In the genomic region with DNA sequence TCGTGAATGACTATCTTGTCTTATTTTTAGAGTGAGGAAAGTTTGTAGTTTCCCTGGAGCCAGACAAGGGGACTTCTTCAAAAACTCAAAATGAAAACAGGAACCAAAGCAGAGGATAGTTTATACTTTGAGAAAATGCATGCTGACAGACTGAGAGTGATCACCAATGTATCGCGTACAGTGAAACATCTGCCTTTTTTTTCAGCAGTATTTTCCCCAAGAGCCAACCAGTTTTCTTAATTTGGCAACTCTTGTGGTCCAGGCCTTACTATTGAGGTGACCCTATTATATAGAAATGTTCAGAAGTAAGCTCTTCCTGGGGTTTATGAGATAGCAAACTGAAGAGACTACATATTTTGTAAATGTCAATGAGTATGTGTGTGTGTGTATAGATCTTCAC, we compare ENCODE assay signal across 11 cellular contexts.
DNase-seq lines count a peak whose midpoint lies in the region; ATAC-seq and TF ChIP-seq lines count a peak whose summit lies in the region.
"Had no signal": no experiment of that assay in that cellular context is flagged by ENCODE, and none has a peak within 500 bp of the region (broad histone marks: within the 10 kb centered on the region; RNA-seq: fewer than 3 reads in every experiment).

No MANE protein-coding gene starts in this region.

- H3K36me3 ChIP-seq in HCT116 (ENCODE audit: control insufficient read depth in 1 of 2, insufficient read depth in 2 of 2, low read length in 2 of 2) = no peaks in the 10 kb centered on the region
- H3K36me3 ChIP-seq in left lung = no peaks in the 10 kb centered on the region

- peak overlapping the region; percentile 47 for H2AFZ ChIP-seq in HCT116 (ENCODE audit: low read depth, low read length, poor library complexity, severe bottlenecking)

- no peak for TF ChIP-seq CTCF in HCT116 (IDR thresholded peaks at IDR 0.05 in 2 of 3, conservative IDR thresholded peaks at IDR 0.05 in 1 of 3; ENCODE audit: borderline replicate concordance in 1 of 3, insufficient read depth in 1 of 3, low read depth in 2 of 3, low read length in 2 of 3)
- no peak for TF ChIP-seq CTCF in Calu3 (IDR thresholded peaks at IDR 0.05; ENCODE audit: unreplicated experiment)
- TF ChIP-seq CTCF in left lung (IDR thresholded peaks at IDR 0.05) = no peak

- H3K27ac ChIP-seq in HCT116 (ENCODE audit: low read depth, low read length) (no peak overlapping the region), left lung (no peak overlapping the region)

- no peak overlapping the region for H3K9ac ChIP-seq in HCT116 (ENCODE audit: low read length)

- BruUV-seq in HCT116 (replicated peaks; lab: Mats Ljungman, UMichigan) = no TSS peak
- no TSS peak for BruUV-seq in Calu3 (replicated peaks; lab: Mats Ljungman, UMichigan)

- no peaks in the 10 kb centered on the region for H3K27me3 ChIP-seq in HCT116 (ENCODE audit: insufficient read depth, low read length)
- no peaks in the 10 kb centered on the region for H3K27me3 ChIP-seq in left lung

- peaks cover 0 to 2% of the 10 kb centered on the region in 2 donors for H3K36me3 Mint-ChIP-seq in stimulated activated naive B cell treated with anti-CD40 and anti-IgM and Interleukin-4, amounts not matched to agents 10 μg/mL and 1 μg/mL and 100 μg/mL, for 72 hours
- H3K36me3 Mint-ChIP-seq in Calu3 (ENCODE audit: insufficient read depth, unreplicated experiment) = no peaks in the 10 kb centered on the region

- POLR2A ChIA-PET in HCT116 (lab: Charles Lee) = no interaction called here

- RAD21 ChIA-PET in HCT116 (lab: Charles Lee; ENCODE audit: low non-redundant PET in 1 of 2, low total read pairs in 2 of 2, uncharacterized antibody in 2 of 2, unreplicated experiment in 2 of 2) = no interaction called here

- no peak for TF ChIP-seq RAD21 in HCT116 (IDR thresholded peaks at IDR 0.05; ENCODE audit: low read depth)

- H3K79me2 ChIP-seq in HCT116 (ENCODE audit: insufficient read depth, low read length) = no peaks in the 10 kb centered on the region

- peak overlapping the region; percentile 4 to 62 for H3K4me3 Mint-ChIP-seq in stimulated activated naive B cell treated with anti-CD40 and anti-IgM and Interleukin-4, amounts not matched to agents 10 μg/mL and 1 μg/mL and 100 μg/mL, for 72 hours
- H3K4me3 Mint-ChIP-seq in Calu3 (ENCODE audit: low read depth, unreplicated experiment) = no peak overlapping the region

- no peak for DNase-seq in HCT116 (ENCODE audit: low read depth, low spot score)
- DNase-seq in stimulated activated naive B cell treated with anti-CD40 and anti-IgM and Interleukin-4, amounts not matched to agents 10 μg/mL and 1 μg/mL and 100 μg/mL, for 72 hours = peak; percentile 10
- no peak for DNase-seq in Calu3
- DNase-seq in SKM-1 treated with dmso at 0.1 percent for 144 hours (lab: John Stamatoyannopoulos, UW; ENCODE audit: unreplicated experiment) = no peak
- DNase-seq in left lung = no peak
- DNase-seq: activated gamma-delta T cell, DND-41, hippocampal formation, T1000 had no signal

- CTCF ChIA-PET in HCT116 (lab: Charles Lee) = interaction anchor here (2.3 kb wide), 1 partner anchor 13 kb away, joined by 8 read pairs; no protein-coding TSS in a partner anchor
- CTCF ChIA-PET in Calu3 (lab: Charles Lee) = no interaction called here

- H3K4me1 ChIP-seq in HCT116 (ENCODE audit: control insufficient read depth in 1 of 2, insufficient read depth in 2 of 2, low read length in 2 of 2) (no peaks in the 10 kb centered on the region), left lung (no peaks in the 10 kb centered on the region)

- TF ChIP-seq POLR2A in HCT116 (IDR thresholded peaks at IDR 0.05; ENCODE audit: borderline replicate concordance, extremely low read depth, insufficient read depth, insufficient read length) = no peak

- no peaks in the 10 kb centered on the region for H3K27me3 Mint-ChIP-seq in stimulated activated naive B cell treated with anti-CD40 and anti-IgM and Interleukin-4, amounts not matched to agents 10 μg/mL and 1 μg/mL and 100 μg/mL, for 72 hours
- no peaks in the 10 kb centered on the region for H3K27me3 Mint-ChIP-seq in Calu3 (ENCODE audit: unreplicated experiment)

- H4K20me1 ChIP-seq in HCT116 (ENCODE audit: insufficient read depth) = no peaks in the 10 kb centered on the region

- no peak overlapping the region for H3K4me3 ChIP-seq in HCT116 (replicated peaks in 1 of 2; ENCODE audit: low read depth in 1 of 2, low read length in 2 of 2)
- H3K4me3 ChIP-seq in left lung = no peak overlapping the region

- H3K9me3 Mint-ChIP-seq in stimulated activated naive B cell treated with anti-CD40 and anti-IgM and Interleukin-4, amounts not matched to agents 10 μg/mL and 1 μg/mL and 100 μg/mL, for 72 hours = peaks cover 0 to 2% of the 10 kb centered on the region in 2 donors
- no peaks in the 10 kb centered on the region for H3K9me3 Mint-ChIP-seq in Calu3 (ENCODE audit: low read depth, unreplicated experiment)

- peak overlapping the region; percentile 85 for H3K27ac Mint-ChIP-seq in stimulated activated naive B cell treated with anti-CD40 and anti-IgM and Interleukin-4, amounts not matched to agents 10 μg/mL and 1 μg/mL and 100 μg/mL, for 72 hours
- H3K27ac Mint-ChIP-seq in Calu3 (ENCODE audit: unreplicated experiment) = no peak overlapping the region

- no peaks in the 10 kb centered on the region for H3K9me2 ChIP-seq in HCT116 (ENCODE audit: insufficient read depth)

- no peak overlapping the region for H3K4me2 ChIP-seq in HCT116 (ENCODE audit: low read length)

- ATAC-seq in GM19025 (IDR thresholded peaks at IDR 0.05; ENCODE audit: low read depth, unreplicated experiment) (peak; percentile 68), HCT116 (no peak), HG03439 (IDR thresholded peaks at IDR 0.05; ENCODE audit: unreplicated experiment) (peak; percentile 67), left lung (no peak)
- ATAC-seq in stimulated activated naive B cell treated with anti-CD40 and anti-IgM and Interleukin-4, amounts not matched to agents 10 μg/mL and 1 μg/mL and 100 μg/mL, for 72 hours (replicated peaks) = peak; percentile 90 to 95

- no peaks in the 10 kb centered on the region for H3K9me3 ChIP-seq in HCT116 (ENCODE audit: control insufficient read depth in 1 of 2, insufficient read depth in 1 of 2, low read depth in 1 of 2, low read length in 2 of 2)
- no peaks in the 10 kb centered on the region for H3K9me3 ChIP-seq in left lung

- intact Hi-C loops in HCT116 (cut with micrococcal nuclease) (no loop called here), Calu3 (cut with micrococcal nuclease; ENCODE audit: unreplicated experiment) (no loop called here), left lung (cut with DNase I) (no loop called here)

- peaks cover 22 to 41% of the 10 kb centered on the region in 2 donors for H3K4me1 Mint-ChIP-seq in stimulated activated naive B cell treated with anti-CD40 and anti-IgM and Interleukin-4, amounts not matched to agents 10 μg/mL and 1 μg/mL and 100 μg/mL, for 72 hours
- peaks cover 8% of the 10 kb centered on the region for H3K4me1 Mint-ChIP-seq in Calu3 (ENCODE audit: low read depth, unreplicated experiment)

TF ChIP-seq in HCT116, 20 proteins besides CTCF, POLR2A, EP300 and RAD21:
- no peak for TF ChIP-seq ZFX (IDR thresholded peaks at IDR 0.05)
- no peak for TF ChIP-seq POLR2AphosphoS5 (IDR thresholded peaks at IDR 0.05; ENCODE audit: low read depth, low read length)
- no peak for TF ChIP-seq ZBTB33 (IDR thresholded peaks at IDR 0.05; ENCODE audit: extremely low read depth, insufficient replicate concordance, low read length)
- no peak for TF ChIP-seq TCF7L2 (IDR thresholded peaks at IDR 0.05; ENCODE audit: borderline replicate concordance, extremely low read depth, insufficient read depth, insufficient read length)
- TF ChIP-seq MAX (IDR thresholded peaks at IDR 0.05) = no peak
- TF ChIP-seq SRF (IDR thresholded peaks at IDR 0.05; ENCODE audit: low read depth) = no peak
- no peak for TF ChIP-seq EZH2phosphoT487 (IDR thresholded peaks at IDR 0.05; ENCODE audit: borderline replicate concordance)
- TF ChIP-seq FOSL1 (IDR thresholded peaks at IDR 0.05; ENCODE audit: low read depth) = no peak
- no peak for TF ChIP-seq CBX3 (IDR thresholded peaks at IDR 0.05; ENCODE audit: low read depth)
- TF ChIP-seq ELF1 (IDR thresholded peaks at IDR 0.05; ENCODE audit: borderline replicate concordance, low read depth) = no peak
- no peak for TF ChIP-seq YY1 (IDR thresholded peaks at IDR 0.05; ENCODE audit: extremely low read depth, insufficient replicate concordance, low read depth, low read length)
- no peak for TF ChIP-seq EGR1 (IDR thresholded peaks at IDR 0.05; ENCODE audit: low read depth)
- no peak for TF ChIP-seq JUND (IDR thresholded peaks at IDR 0.05)
- TF ChIP-seq EZH2 (IDR thresholded peaks at IDR 0.05) = no peak
- TF ChIP-seq SIN3A (IDR thresholded peaks at IDR 0.05; ENCODE audit: low read depth) = no peak
- no peak for TF ChIP-seq ZNF274 (IDR thresholded peaks at IDR 0.05; ENCODE audit: low read depth, low read length)

Comparison
In these comparisons a context has a peak if more than half of its experiments do, and no peak if none do; other contexts are left out.
1. ATAC-seq: peak in GM19025 (single experiment), HG03439 (single experiment) and stimulated activated naive B cell treated with anti-CD40 and anti-IgM and Interleukin-4, amounts not matched to agents 10 μg/mL and 1 μg/mL and 100 μg/mL, for 72 hours (2 of 2); none in HCT116 (single experiment) and left lung (single experiment).